ENCODE assay signal across 8 cellular contexts in genomic region chrX:1391707-1392375, GRCh38. TPM values are rescaled to one million over a fixed set of nuclear protein-coding genes. Genes with fewer than 3 reads are reported as not detected.
DNase-seq lines count a peak whose midpoint lies in the region; ATAC-seq and TF ChIP-seq lines count a peak whose summit lies in the region.

TSS of gene SLC25A6 (minus strand) at chrX:1392113. CDS start at chrX:1392009, 104 bp downstream.

- H3K36me3 ChIP-seq in SK-N-SH (replicated peaks in 1 of 2; ENCODE audit: control insufficient read depth in 1 of 2, insufficient read depth in 2 of 2, low read length in 1 of 2): peaks cover 31 to 44% of the 10 kb centered on the region in 2 experiments
- H3K36me3 ChIP-seq in body of pancreas (replicated peaks in 1 of 2; ENCODE audit: insufficient read depth in 1 of 2, low read depth in 2 of 2): peaks cover 22 to 29% of the 10 kb centered on the region in 2 donors
- peaks cover 66% of the 10 kb centered on the region for H3K36me3 ChIP-seq in iPS-20b (ENCODE audit: insufficient read depth, low read depth, low read length)

- peaks cover 84% of the 10 kb centered on the region for H3K79me2 ChIP-seq in SK-N-SH (ENCODE audit: insufficient read depth)

- peak within 1 kb of the TSS; percentile 96 for H3K9ac ChIP-seq in SK-N-SH
- peak within 1 kb of the TSS; percentile 99 for H3K9ac ChIP-seq in iPS-20b (ENCODE audit: low read depth, low read length)

- peak; percentile 88 for ATAC-seq in GM18508 (IDR thresholded peaks at IDR 0.05; ENCODE audit: insufficient read depth, unreplicated experiment)
- peak; percentile 89 for ATAC-seq in HG02973 (IDR thresholded peaks at IDR 0.05; ENCODE audit: unreplicated experiment)
- peak; percentile 95 for ATAC-seq in body of pancreas

- H2AFZ ChIP-seq in SK-N-SH (ENCODE audit: low read depth): peak within 1 kb of the TSS; percentile 79; the same call in 1 of the 2 replicates

- peak; percentile 84 to 96 (median 95) for TF ChIP-seq POLR2A in body of pancreas (IDR thresholded peaks at IDR 0.05)

- H3K27me3 ChIP-seq in SK-N-SH (ENCODE audit: insufficient read depth) (no peaks in the 10 kb centered on the region), body of pancreas (no peaks in the 10 kb centered on the region), iPS-20b (ENCODE audit: insufficient read depth, low read length) (no peaks in the 10 kb centered on the region)

- WGBS in SK-N-SH (ENCODE audit: low lambda C conversion rate): 0% methylated on average over 22 of the region's 90 CpGs
- WGBS in body of pancreas, 2 donors: 0% methylated on average over 35 to 66 of the region's 90 CpGs

- H3K27ac ChIP-seq in SK-N-SH (ENCODE audit: low read depth in 2 of 2, low read length in 1 of 2) (peak within 1 kb of the TSS; percentile 94 to 95), body of pancreas (peak within 1 kb of the TSS; percentile 88 to 100 (median 98)), iPS-20b (ENCODE audit: low read length) (peak within 1 kb of the TSS; percentile 94)

- DNase-seq in SK-N-SH (peak; percentile 98), body of pancreas (peak; percentile 98 to 99 (median 98)), smooth muscle cell of the brain vasculature (ENCODE audit: low read depth, low spot score) (peak; percentile 90), NCI-H128 (lab: John Stamatoyannopoulos, UW; ENCODE audit: unreplicated experiment) (no peak), NOMO-1 treated with DMSO at 0.1 percent for 48 hours (lab: John Stamatoyannopoulos, UW; ENCODE audit: unreplicated experiment) (no peak)

- TF ChIP-seq EP300 in SK-N-SH (IDR thresholded peaks at IDR 0.05; ENCODE audit: borderline replicate concordance in 1 of 2, low read depth in 1 of 2, low read length in 1 of 2): no peak

- peak within 1 kb of the TSS; percentile 99 for H3K4me2 ChIP-seq in SK-N-SH

- no peak for TF ChIP-seq RAD21 in SK-N-SH (IDR thresholded peaks at IDR 0.05; ENCODE audit: low read length)

- H3K9me2 ChIP-seq in SK-N-SH: no peaks in the 10 kb centered on the region

- H3K9me3 ChIP-seq in SK-N-SH (no peaks in the 10 kb centered on the region), body of pancreas (no peaks in the 10 kb centered on the region), iPS-20b (ENCODE audit: insufficient read depth, low read depth, low read length) (no peaks in the 10 kb centered on the region)

- H4K20me1 ChIP-seq in SK-N-SH (ENCODE audit: insufficient read depth): peaks cover 46% of the 10 kb centered on the region

- CTCF ChIA-PET in SK-N-SH (lab: Yijun Ruan, JAX): no interaction called here

- H3F3A ChIP-seq in SK-N-SH (replicated peaks; ENCODE audit: insufficient read depth): peaks cover 14% of the 10 kb centered on the region

- H3K4me1 ChIP-seq in SK-N-SH (ENCODE audit: control insufficient read depth in 1 of 2, insufficient read depth in 2 of 2, low read depth in 1 of 2, low read length in 1 of 2) (peaks cover 7 to 21% of the 10 kb centered on the region in 2 experiments; a peak in 2 of 4 replicates), body of pancreas (peaks cover 39% of the 10 kb centered on the region), iPS-20b (ENCODE audit: insufficient read depth, low read length) (no peaks in the 10 kb centered on the region)

- POLR2A ChIA-PET in SK-N-SH (lab: Yijun Ruan, JAX): no interaction called here

- intact Hi-C loops in body of pancreas (cut with DNase I): no loop called here

- H3K4me3 ChIP-seq in SK-N-SH (ENCODE audit: low read depth in 2 of 2, low read length in 1 of 2) (peak within 1 kb of the TSS; percentile 80 to 81), body of pancreas (peak within 1 kb of the TSS; percentile 97), iPS-20b (ENCODE audit: low read length) (peak within 1 kb of the TSS; percentile 94)

- TF ChIP-seq CTCF in SK-N-SH (IDR thresholded peaks at IDR 0.05) (no peak), body of pancreas (IDR thresholded peaks at IDR 0.05) (peak in 3 of 7 experiments; percentile 2 to 42 (median 35))

TF ChIP-seq in SK-N-SH, 30 proteins besides CTCF, POLR2A, EP300 and RAD21 (continues in another document):
- TF ChIP-seq GABPA (IDR thresholded peaks at IDR 0.05; ENCODE audit: low read depth) (peak; percentile 84), SMC3 (IDR thresholded peaks at IDR 0.05; ENCODE audit: low read depth, low read length) (no peak), FOSL2 (IDR thresholded peaks at IDR 0.05; ENCODE audit: borderline replicate concordance, low read depth) (no peak), MAX (IDR thresholded peaks at IDR 0.05; ENCODE audit: low read depth) (peak; percentile 95), NFIC (IDR thresholded peaks at IDR 0.05; ENCODE audit: borderline replicate concordance) (no peak), RFX5 (IDR thresholded peaks at IDR 0.05; ENCODE audit: low read length) (no peak), SIN3A (IDR thresholded peaks at IDR 0.05; ENCODE audit: borderline replicate concordance, low read depth, low read length) (peak; percentile 9; the same call in 1 of the 2 replicates), CHD2 (IDR thresholded peaks at IDR 0.05; ENCODE audit: low read length, partially characterized antibody) (peak; percentile 36), ZBTB33 (IDR thresholded peaks at IDR 0.05; ENCODE audit: borderline replicate concordance, low read depth) (no peak), NRF1 (IDR thresholded peaks at IDR 0.05; ENCODE audit: low read depth, low read length) (peak; percentile 71), USF2 (IDR thresholded peaks at IDR 0.05; ENCODE audit: borderline replicate concordance, low read depth, low read length) (peak; percentile 88), RCOR1 (IDR thresholded peaks at IDR 0.05; ENCODE audit: low read length) (no peak), TCF12 (IDR thresholded peaks at IDR 0.05) (no peak), IRF3 (IDR thresholded peaks at IDR 0.05; ENCODE audit: low read depth, low read length) (no peak), FOXJ3 (CRISPR knock-in tag; IDR thresholded peaks at IDR 0.05) (no peak), MEF2A (IDR thresholded peaks at IDR 0.05; ENCODE audit: borderline replicate concordance, low read depth) (no peak), USF1 (IDR thresholded peaks at IDR 0.05; ENCODE audit: borderline replicate concordance, low read depth) (peak; percentile 99), FOXM1 (IDR thresholded peaks at IDR 0.05; ENCODE audit: low read depth) (no peak), TAF1 (IDR thresholded peaks at IDR 0.05; ENCODE audit: borderline replicate concordance, low read depth, low read length) (peak; percentile 66; the same call in 1 of the 2 replicates), EZH2phosphoT487 (IDR thresholded peaks at IDR 0.05; ENCODE audit: borderline replicate concordance, low read depth) (no peak), RXRA (IDR thresholded peaks at IDR 0.05; ENCODE audit: borderline replicate concordance, low read depth) (no peak)

RNA-seq across cellular contexts. Expression of gene SLC25A6, which starts in this region (rescaled TPM):
- polyA plus RNA-seq in SK-N-SH (2012; rRNA removed): 819 and 981 TPM in 2 replicates
- polyA plus RNA-seq in SK-N-SH (2012; cell fraction: cytosol; rRNA removed): 485 and 755 TPM in 2 replicates
- 272 and 356 TPM in 2 replicates for polyA plus RNA-seq in SK-N-SH (2012; cell fraction: nucleus; rRNA removed)
- total RNA-seq in body of pancreas: 100 to 1,000 TPM; 180 to 338 TPM

Comparison
In these comparisons a context has a peak if more than half of its experiments do, and no peak if none do; other contexts are left out.
1. DNase-seq: peak in SK-N-SH (single experiment), body of pancreas (4 of 4) and smooth muscle cell of the brain vasculature (single experiment); none in NCI-H128 (single experiment) and NOMO-1 treated with DMSO at 0.1 percent for 48 hours (single experiment).
2. Peak in every context shown above with its lines, with median percentiles within 50 percentile points of each other: ATAC-seq, H3K27ac ChIP-seq and H3K4me3 ChIP-seq.